8 cellular contexts compared by ENCODE assay signal in the genomic region with DNA sequence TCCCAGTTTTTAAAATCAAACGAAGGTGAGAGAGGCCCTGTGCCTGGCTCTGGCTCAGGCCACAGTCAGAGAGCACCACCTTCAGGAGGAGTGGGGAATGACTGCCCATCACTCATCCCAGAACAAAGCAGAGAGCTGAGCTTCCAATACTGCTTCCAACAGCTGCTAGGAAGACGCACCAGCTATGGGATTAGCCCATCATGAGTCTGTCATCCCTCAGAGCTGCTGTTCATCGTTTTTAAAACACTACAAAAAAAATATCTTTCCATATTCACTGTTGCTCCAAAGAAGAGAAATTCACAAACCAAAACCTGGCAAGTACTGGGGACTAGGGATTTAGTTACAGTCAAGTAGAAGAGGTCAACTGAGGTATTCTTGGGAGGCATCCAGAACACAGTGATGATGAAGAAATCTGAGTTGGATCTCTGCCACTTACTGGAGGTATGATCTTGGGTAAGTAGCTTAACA.
DNase-seq lines count a peak whose midpoint lies in the region; ATAC-seq, FAIRE-seq and TF ChIP-seq lines count a peak whose summit lies in the region.

No MANE protein-coding gene starts in this region.

- H3K9me3 ChIP-seq in spleen = no peaks in the 10 kb centered on the region

- H3K4me1 ChIP-seq in spleen = peaks cover 0 to 55% (median 7%) of the 10 kb centered on the region in 6 donors

- no peak for TF ChIP-seq POLR2A in spleen (IDR thresholded peaks at IDR 0.05)

- DNase-seq in BJ (ENCODE audit: low read depth) (peak; percentile 42), HTR-8/SVneo (ENCODE audit: insufficient read length, low spot score) (peak; percentile 35), RKO (ENCODE audit: low spot score) (peak; percentile 60), cardiac fibroblast (ENCODE audit: low read depth in 2 of 2) (peak; percentile 94 to 95), iris pigment epithelial cell (ENCODE audit: low read depth) (peak; percentile 96), spleen (no peak)
- DNase-seq in stimulated activated naive CD4-positive, alpha-beta T cell treated with Interleukin-2 at 50 U/mL for 16 hours (lab: John Stamatoyannopoulos, UW) = no peak

- peak; percentile 87 for ATAC-seq in GM18868 (IDR thresholded peaks at IDR 0.05; ENCODE audit: unreplicated experiment)

- CTCF ChIA-PET in BJ (lab: Yijun Ruan, JAX) = interaction anchor here (0.6 to 2.4 kb wide), 51 partner anchors 9 to 1112 kb away, joined by 3 to 25 read pairs (median 4); no protein-coding TSS in a partner anchor

- TF ChIP-seq CTCF in BJ (IDR thresholded peaks at IDR 0.05; ENCODE audit: insufficient read depth, low read depth, low read length) (peak; percentile 100), cardiac fibroblast (IDR thresholded peaks at IDR 0.05; ENCODE audit: low read depth, low read length) (peak; percentile 100), spleen (IDR thresholded peaks at IDR 0.05 in 8 of 11, conservative IDR thresholded peaks at IDR 0.05 in 3 of 11) (peak in 10 of 11 experiments; percentile 47 to 84 (median 66))

- POLR2A ChIA-PET in BJ (lab: Charles Lee) = interaction anchor here (0.5 to 0.6 kb wide), 2 partner anchors 16 to 637 kb away, joined by 3 to 5 read pairs; no protein-coding TSS in a partner anchor

- no peaks in the 10 kb centered on the region for H3K27me3 ChIP-seq in BJ (ENCODE audit: control insufficient read depth, insufficient read depth, low read length)
- no peaks in the 10 kb centered on the region for H3K27me3 ChIP-seq in spleen (replicated peaks in 1 of 7)

- H3K36me3 ChIP-seq in BJ (ENCODE audit: control insufficient read depth, insufficient read depth, low read length) (no peaks in the 10 kb centered on the region), spleen (peaks cover 0 to 90% (median 28%) of the 10 kb centered on the region in 6 donors)

- WGBS in spleen, 5 donors = 40 to 50% (median 44%) methylated on average over 3 of the region's 3 CpGs

- peak overlapping the region in 1 of 8 donors; percentile 11 for H3K27ac ChIP-seq in spleen

- no peak for FAIRE-seq in HTR-8/SVneo (lab: Jason Lieb, UNC)

- H3K4me3 ChIP-seq in BJ (ENCODE audit: low read depth, low read length) = no peak overlapping the region
- H3K4me3 ChIP-seq in cardiac fibroblast (replicated peaks in 1 of 2; ENCODE audit: low read depth in 2 of 2, low read length in 2 of 2) = no peak overlapping the region
- no peak overlapping the region for H3K4me3 ChIP-seq in spleen

- intact Hi-C loops in spleen (cut with DNase I; ENCODE audit: low total_unique reads) = no loop called here

Comparison
In these comparisons a context has a peak if more than half of its experiments do, and no peak if none do; other contexts are left out.
1. DNase-seq: peak in BJ (single experiment), HTR-8/SVneo (single experiment), RKO (single experiment), cardiac fibroblast (2 of 2) and iris pigment epithelial cell (single experiment); none in spleen (single experiment) and stimulated activated naive CD4-positive, alpha-beta T cell treated with Interleukin-2 at 50 U/mL for 16 hours (single experiment).
2. Peak in every context shown above with its lines, with median percentiles within 50 percentile points of each other: CTCF ChIP-seq.